Comparison of ENCODE assay signal across 8 cellular contexts in the genomic region with DNA sequence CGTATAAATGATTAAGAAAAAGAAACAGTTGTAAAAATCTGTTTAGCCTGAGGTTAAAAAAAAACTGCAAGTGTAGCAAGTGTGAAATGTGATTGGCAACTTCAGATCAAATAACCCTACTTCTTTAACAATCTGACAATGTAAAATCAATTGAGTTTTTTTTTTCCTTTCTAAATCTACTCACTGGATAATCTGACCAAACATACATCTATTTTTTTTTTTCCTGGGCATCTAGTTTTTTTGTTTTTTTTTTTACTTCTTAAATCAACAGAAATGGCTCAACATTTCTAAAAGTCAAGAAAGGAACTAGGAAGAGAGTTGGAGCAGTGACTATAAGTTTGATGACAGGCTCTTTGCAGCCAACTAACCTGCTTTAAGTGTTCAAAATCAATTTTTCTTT. TPM values are rescaled to one million over a fixed set of nuclear protein-coding genes. Genes with fewer than 3 reads are reported as not detected.
DNase-seq lines count a peak whose midpoint lies in the region; TF ChIP-seq lines count a peak whose summit lies in the region.

No MANE protein-coding gene starts in this region.

- H3K27ac Mint-ChIP-seq in Calu3 (ENCODE audit: unreplicated experiment): no peak overlapping the region

- CTCF ChIA-PET in Calu3 (lab: Charles Lee): no interaction called here

- H3K4me1 ChIP-seq in NT2/D1 (ENCODE audit: insufficient read depth, insufficient read length): peaks cover 2% of the 10 kb centered on the region
- H3K4me1 ChIP-seq in effector memory CD4-positive, alpha-beta T cell (ENCODE audit: control insufficient read depth, insufficient read depth, low read length, poor library complexity, severe bottlenecking): peaks cover 3% of the 10 kb centered on the region
- peaks cover 32% of the 10 kb centered on the region for H3K4me1 ChIP-seq in neuron (ENCODE audit: insufficient read depth, low read length)

- H3K9me3 Mint-ChIP-seq in Calu3 (ENCODE audit: low read depth, unreplicated experiment): no peaks in the 10 kb centered on the region

- peaks cover 24% of the 10 kb centered on the region for H3K36me3 Mint-ChIP-seq in Calu3 (ENCODE audit: insufficient read depth, unreplicated experiment)

- H3K4me1 Mint-ChIP-seq in Calu3 (ENCODE audit: low read depth, unreplicated experiment): peaks cover 21% of the 10 kb centered on the region

- H3K36me3 ChIP-seq in NT2/D1 (ENCODE audit: insufficient read depth, insufficient read length, low read length) (peaks cover 13% of the 10 kb centered on the region), neuron (ENCODE audit: insufficient read depth, low read length) (peaks cover 9% of the 10 kb centered on the region)
- no peaks in the 10 kb centered on the region for H3K36me3 ChIP-seq in effector memory CD4-positive, alpha-beta T cell (ENCODE audit: control insufficient read depth, insufficient read depth, low read length)

- H2AFZ ChIP-seq in neuron (ENCODE audit: low read depth, low read length): no peak overlapping the region

- TSS peak; percentile 40 for BruUV-seq in Calu3 (replicated peaks; lab: Mats Ljungman, UMichigan)

- intact Hi-C loops in Calu3 (cut with micrococcal nuclease; ENCODE audit: unreplicated experiment): no loop called here

- H3K9me3 ChIP-seq in NT2/D1 (ENCODE audit: insufficient read depth, low read length) (no peaks in the 10 kb centered on the region), neuron (ENCODE audit: low read length) (no peaks in the 10 kb centered on the region)
- H3K9me3 ChIP-seq in effector memory CD4-positive, alpha-beta T cell (ENCODE audit: control insufficient read depth, low read length): no peaks in the 10 kb centered on the region

- DNase-seq in Calu3 (no peak), NT2/D1 (ENCODE audit: low read depth, low spot score) (no peak), OCI-M2 (lab: John Stamatoyannopoulos, UW; ENCODE audit: unreplicated experiment) (no peak), HK-2 (ENCODE audit: unreplicated experiment) (no peak), NCI-H345 (lab: John Stamatoyannopoulos, UW) (no peak), HCEC 1CT (no peak)
- no peak for DNase-seq in effector memory CD4-positive, alpha-beta T cell

- H3K4me3 Mint-ChIP-seq in Calu3 (ENCODE audit: low read depth, unreplicated experiment): peak overlapping the region; percentile 94

- H3K27me3 ChIP-seq in NT2/D1 (ENCODE audit: insufficient read depth, insufficient read length) (no peaks in the 10 kb centered on the region), neuron (ENCODE audit: insufficient read depth, low read length) (no peaks in the 10 kb centered on the region)
- no peaks in the 10 kb centered on the region for H3K27me3 ChIP-seq in effector memory CD4-positive, alpha-beta T cell (replicated peaks; ENCODE audit: control insufficient read depth, insufficient read depth, low read length, poor library complexity, severe bottlenecking)

- TF ChIP-seq CTCF in Calu3 (IDR thresholded peaks at IDR 0.05; ENCODE audit: unreplicated experiment): no peak

- no peaks in the 10 kb centered on the region for H3K27me3 Mint-ChIP-seq in Calu3 (ENCODE audit: unreplicated experiment)

- H3K27ac ChIP-seq in effector memory CD4-positive, alpha-beta T cell (ENCODE audit: insufficient read depth, low read length, poor library complexity, severe bottlenecking): peak overlapping the region; percentile 98

- H3K9ac ChIP-seq in NT2/D1 (ENCODE audit: insufficient read length, low read depth): peak overlapping the region; percentile 80

- H3K4me3 ChIP-seq in NT2/D1 (ENCODE audit: insufficient read length, low read depth): peak overlapping the region; percentile 86
- H3K4me3 ChIP-seq in effector memory CD4-positive, alpha-beta T cell (ENCODE audit: insufficient read depth, low read depth, low read length, poor library complexity, severe bottlenecking): peak overlapping the region; percentile 100
- peak overlapping the region; percentile 94 for H3K4me3 ChIP-seq in neuron (ENCODE audit: low read length)

RNA-seq across cellular contexts. Expression of gene ARL3, which starts 1.4 kb away (rescaled TPM):
- total RNA-seq in Calu3 (2022): 5.2 and 5.6 TPM in 2 replicates

RNA-seq across cellular contexts. Expression of gene SFXN2, which starts 1.6 kb away (rescaled TPM):
- total RNA-seq in Calu3 (2022): 21.2 and 22.9 TPM in 2 replicates

RNA-seq across cellular contexts. Expression of gene WBP1L, which starts 30.9 kb away (rescaled TPM):
- 19.9 and 26.0 TPM in 2 replicates for total RNA-seq in Calu3 (2022)
